In the genomic region with DNA sequence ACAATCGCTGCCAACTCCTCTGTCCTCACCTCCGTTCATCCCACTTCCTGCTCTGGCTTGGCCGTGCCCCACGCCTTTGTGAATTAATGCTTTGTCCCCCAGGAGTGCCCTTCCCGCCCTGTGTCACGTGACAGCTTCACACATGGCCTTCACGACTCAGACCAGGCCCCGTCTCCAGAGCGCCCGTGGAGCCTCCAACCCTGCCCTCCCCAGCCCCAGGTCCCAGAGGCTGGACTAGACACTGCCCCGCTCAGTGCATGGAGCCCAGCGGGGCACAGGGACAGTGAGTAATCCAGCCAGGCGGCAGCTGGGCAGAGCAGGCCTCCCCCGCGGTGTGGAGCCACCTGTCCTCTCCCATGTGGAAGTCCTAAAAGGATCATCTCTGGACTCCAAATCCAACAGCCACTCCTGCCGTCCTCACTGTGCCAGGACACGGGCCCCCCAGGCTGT, we compare ENCODE assay signal across 16 cellular contexts.
"Had no signal": no experiment of that assay in that cellular context is flagged by ENCODE, and none has a peak within 500 bp of the region (broad histone marks: within the 10 kb centered on the region; RNA-seq: fewer than 3 reads in every experiment).

No MANE protein-coding gene starts in this region.

- DNase-seq: activated CD4-positive, alpha-beta memory T cell treated with anti-CD3 and anti-CD28 coated beads, Interleukin-2, amount 10 ng/mL, durations not matched to agents 7 days and 5 days; activated gamma-delta T cell; activated T-cell treated with anti-CD3 and anti-CD28 coated beads, Interleukin-2, amount 50 U/mL, for 48 hours; amygdala; brain microvascular endothelial cell; dermis blood vessel endothelial cell; endodermal cell; erythroblast; kidney glomerular epithelial cell; lower lobe of right lung; midbrain; naive B cell; right lobe of liver; spleen; stimulated activated CD4-positive, alpha-beta T cell treated with anti-CD3 and anti-CD28 coated beads, Interleukin-1b, Interleukin-23, amount 100 ng/mL, for 48 hours; trophoblast cell had no signal

- H3K4me3 ChIP-seq: lower lobe of right lung, right lobe of liver, spleen had no signal

- H3K27ac ChIP-seq: brain microvascular endothelial cell, lower lobe of right lung, right lobe of liver, spleen had no signal

- H3K36me3 ChIP-seq: brain microvascular endothelial cell, lower lobe of right lung, right lobe of liver, spleen had no signal

- H3K27me3 ChIP-seq: right lobe of liver had no signal

- H3K4me1 ChIP-seq: lower lobe of right lung, right lobe of liver had no signal

- H3K9me3 ChIP-seq: lower lobe of right lung, right lobe of liver had no signal
